In the genomic region with DNA sequence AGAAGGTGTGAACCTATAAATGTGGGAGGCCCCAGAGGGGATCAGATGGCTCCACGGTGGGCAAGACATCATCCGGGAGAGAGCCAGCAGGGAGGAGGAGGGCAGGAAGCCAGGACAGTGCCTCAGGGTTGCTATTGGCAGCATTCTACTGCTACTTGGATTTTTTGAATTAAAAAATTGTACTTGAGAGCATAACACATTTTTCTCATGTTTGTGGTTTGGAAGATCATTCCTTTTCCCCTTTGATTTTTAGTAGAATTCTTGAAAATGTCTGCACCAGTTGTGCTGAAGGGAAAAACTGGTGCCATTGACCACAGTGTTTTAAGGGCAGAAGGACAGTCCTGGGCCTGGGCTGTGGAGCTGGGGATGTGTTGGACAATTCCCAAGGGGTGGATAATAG, we compare ENCODE assay signal across 27 cellular contexts. TPM values are rescaled to one million over a fixed set of nuclear protein-coding genes. Genes with fewer than 3 reads are reported as not detected.
DNase-seq lines count a peak whose midpoint lies in the region; ATAC-seq and TF ChIP-seq lines count a peak whose summit lies in the region.
"Had no signal": no experiment of that assay in that cellular context is flagged by ENCODE, and none has a peak within 500 bp of the region (broad histone marks: within the 10 kb centered on the region; RNA-seq: fewer than 3 reads in every experiment).

No MANE protein-coding gene starts in this region.

- H3K36me3 Mint-ChIP-seq in effector memory CD8-positive, alpha-beta T cell (ENCODE audit: insufficient read depth): no peaks in the 10 kb centered on the region
- H3K36me3 Mint-ChIP-seq: CD14-positive monocyte had no signal

- H3K36me3 ChIP-seq in effector memory CD4-positive, alpha-beta T cell (ENCODE audit: control insufficient read depth, insufficient read depth, low read length): no peaks in the 10 kb centered on the region
- H3K36me3 ChIP-seq: colonic mucosa, heart right ventricle had no signal

- H3K9me3 ChIP-seq in effector memory CD4-positive, alpha-beta T cell (ENCODE audit: control insufficient read depth, low read length): no peaks in the 10 kb centered on the region
- H3K9me3 ChIP-seq: colonic mucosa had no signal

- H3K9me3 Mint-ChIP-seq in effector memory CD8-positive, alpha-beta T cell: no peaks in the 10 kb centered on the region

- no peaks in the 10 kb centered on the region for H3K27me3 ChIP-seq in effector memory CD4-positive, alpha-beta T cell (replicated peaks; ENCODE audit: control insufficient read depth, insufficient read depth, low read length, poor library complexity, severe bottlenecking)
- H3K27me3 ChIP-seq: colonic mucosa had no signal

- in situ Hi-C loops in astrocyte of the cerebellum (cut with HindIII; ENCODE audit: low sequenced_read_pairs): no loop called here

- ATAC-seq in GM21367 (IDR thresholded peaks at IDR 0.05; ENCODE audit: unreplicated experiment): no peak
- no peak for ATAC-seq in effector memory CD8-positive, alpha-beta T cell (replicated peaks)

- H3K27ac ChIP-seq in effector memory CD4-positive, alpha-beta T cell (ENCODE audit: insufficient read depth, low read length, poor library complexity, severe bottlenecking): no peak overlapping the region
- H3K27ac ChIP-seq: 22Rv1, colonic mucosa, epithelial cell of prostate, heart right ventricle, HL-60 had no signal

- no peaks in the 10 kb centered on the region for H3K4me1 ChIP-seq in effector memory CD4-positive, alpha-beta T cell (ENCODE audit: control insufficient read depth, insufficient read depth, low read length, poor library complexity, severe bottlenecking)
- H3K4me1 ChIP-seq: colonic mucosa, heart right ventricle had no signal

- H3K27me3 Mint-ChIP-seq in effector memory CD8-positive, alpha-beta T cell: peaks cover 6 to 58% of the 10 kb centered on the region in 2 donors
- H3K27me3 Mint-ChIP-seq: activated CD4-positive, alpha-beta T cell treated with anti-CD3 and anti-CD28 coated beads, Interleukin-2, amount 10 ng/mL, durations not matched to agents 7 days and 5 days had no signal

- no peak for TF ChIP-seq CTCF in astrocyte of the cerebellum (IDR thresholded peaks at IDR 0.05; ENCODE audit: low read depth, low read length, missing control alignments)
- no peak for TF ChIP-seq CTCF in fibroblast of villous mesenchyme (IDR thresholded peaks at IDR 0.05; ENCODE audit: insufficient read depth, low read depth, low read length)

- H3K4me3 ChIP-seq in astrocyte of the cerebellum (ENCODE audit: low read depth, low read length): no peak overlapping the region
- H3K4me3 ChIP-seq in fibroblast of villous mesenchyme (ENCODE audit: low read depth, low read length): no peak overlapping the region
- no peak overlapping the region for H3K4me3 ChIP-seq in effector memory CD4-positive, alpha-beta T cell (ENCODE audit: insufficient read depth, low read depth, low read length, poor library complexity, severe bottlenecking)
- H3K4me3 ChIP-seq: colonic mucosa, heart right ventricle, lung, smooth muscle cell had no signal

- peaks cover 0 to 10% of the 10 kb centered on the region in 2 donors for H3K4me1 Mint-ChIP-seq in effector memory CD8-positive, alpha-beta T cell (ENCODE audit: low read depth in 2 of 2)
- H3K4me1 Mint-ChIP-seq: CD14-positive monocyte had no signal

- H3K27ac Mint-ChIP-seq in effector memory CD8-positive, alpha-beta T cell: no peak overlapping the region
- H3K27ac Mint-ChIP-seq: activated CD4-positive, alpha-beta T cell treated with anti-CD3 and anti-CD28 coated beads, Interleukin-2, amount 10 ng/mL, durations not matched to agents 7 days and 5 days; CD14-positive monocyte had no signal

- DNase-seq in DMS 273 (lab: John Stamatoyannopoulos, UW; ENCODE audit: unreplicated experiment) (peak; percentile 60), DMS 273 treated with DMSO at 0.1 percent for 48 hours (lab: John Stamatoyannopoulos, UW) (no peak), astrocyte of the cerebellum (ENCODE audit: low read depth) (peak; percentile 68), fibroblast of villous mesenchyme (ENCODE audit: low read depth) (peak; percentile 2), posterior vena cava (ENCODE audit: low spot score) (no peak)
- DNase-seq in effector memory CD8-positive, alpha-beta T cell: no peak
- DNase-seq in effector memory CD4-positive, alpha-beta T cell: no peak
- DNase-seq: activated CD4-positive, alpha-beta T cell treated with anti-CD3 and anti-CD28 coated beads, Interleukin-2, amount 10 ng/mL, durations not matched to agents 7 days and 5 days; activated naive CD4-positive, alpha-beta T cell treated with Interleukin-2 at 50 U/mL for 16 hours; colonic mucosa; DMS53; heart right ventricle; KBM-7; naive B cell; NCI-H1105; NCI-H2081 treated with DMSO at 0.1 percent for 48 hours; NCI-H524 treated with DMSO at 0.1 percent for 48 hours; posterior cingulate gyrus; stimulated activated CD4-positive, alpha-beta T cell treated with anti-CD3 and anti-CD28 coated beads, Interleukin-4, amount 100 ng/mL, for 4 hours; substantia nigra had no signal

- intact Hi-C loops in posterior vena cava (cut with DNase I): no loop called here

- H3K4me3 Mint-ChIP-seq in effector memory CD8-positive, alpha-beta T cell: no peak overlapping the region
- H3K4me3 Mint-ChIP-seq: activated CD4-positive, alpha-beta T cell treated with anti-CD3 and anti-CD28 coated beads, Interleukin-2, amount 10 ng/mL, durations not matched to agents 7 days and 5 days; CD14-positive monocyte had no signal

RNA-seq across cellular contexts. Expression of a gene that starts 59.2 kb away (rescaled TPM):
- total RNA-seq in fibroblast of villous mesenchyme: not detected in 2 replicates
- not detected for total RNA-seq in posterior vena cava
- total RNA-seq: activated CD4-positive, alpha-beta T cell treated with anti-CD3 and anti-CD28 coated beads, Interleukin-2, amount 10 ng/mL, durations not matched to agents 7 days and 5 days; colonic mucosa; heart right ventricle; lung; smooth muscle cell had no signal

Comparison
In these comparisons a context has a peak if more than half of its experiments do, and no peak if none do; other contexts are left out.
1. DNase-seq: peak in DMS 273 (single experiment), astrocyte of the cerebellum (single experiment) and fibroblast of villous mesenchyme (single experiment); none in DMS 273 treated with DMSO at 0.1 percent for 48 hours (single experiment), effector memory CD8-positive, alpha-beta T cell (0 of 3), effector memory CD4-positive, alpha-beta T cell (0 of 3) and posterior vena cava (single experiment).